33 cellular contexts compared by ENCODE assay signal in genomic region chr10:29397221-29397620, GRCh38.
"Had no signal": no experiment of that assay in that cellular context is flagged by ENCODE, and none has a peak within 500 bp of the region (broad histone marks: within the 10 kb centered on the region; RNA-seq: fewer than 3 reads in every experiment).

No MANE protein-coding gene starts in this region.

- H3K27me3 ChIP-seq: brain microvascular endothelial cell, colonic mucosa, Peyer's patch had no signal

- H3K27ac Mint-ChIP-seq: activated B cell treated with CpG ODN at 0.5 μM for 24 hours; activated CD4-positive, alpha-beta memory T cell treated with anti-CD3 and anti-CD28 coated beads for 36 hours; activated naive CD4-positive, alpha-beta T cell treated with anti-CD3 and anti-CD28 coated beads for 36 hours; activated naive CD8-positive, alpha-beta T cell; activated naive CD8-positive, alpha-beta T cell treated with anti-CD3 and anti-CD28 coated beads, Interleukin-2, amount 50 U/mL, for 24 hours; activated T-helper 1 cell treated with anti-CD3 and anti-CD28 coated beads, Interleukin-12 subunit alpha, Interleukin-12 subunit beta, Interleukin-2, Interleukin-4 antibody, amounts not matched to agents 30 ng/mL and 10 ng/mL and 1 ng/mL, durations not matched to agents 14 hours and 24 hours and 36 hours; T-helper 1 cell treated with Interleukin-12 subunit alpha and Interleukin-12 subunit beta and Interleukin-4 antibody, amounts not matched to agents 30 μg/mL and 1 μg/mL, for 36 hours; T-helper 2 cell treated with Interferon-gamma antibody and Interleukin-4, amounts not matched to agents 5 μg/mL and 100 μg/mL, for 36 hours had no signal

- H3K4me3 ChIP-seq: colonic mucosa, Peyer's patch, SK-N-MC had no signal

- H3K27ac ChIP-seq: brain microvascular endothelial cell, colonic mucosa, Peyer's patch, RWPE1, SK-N-MC had no signal

- H3K9me3 ChIP-seq: colonic mucosa, Peyer's patch had no signal

- DNase-seq: activated B cell treated with CpG ODN at 0.5 μM for 24 hours; activated CD4-positive, alpha-beta memory T cell treated with anti-CD3 and anti-CD28 coated beads for 36 hours; activated CD4-positive, alpha-beta T cell treated with anti-CD3 and anti-CD28 coated beads for 4 hours; activated CD4-positive, alpha-beta T cell treated with anti-CD3 and anti-CD28 coated beads, Interleukin-2, amount 50 U/mL, for 1 hour; activated CD4-positive, CD25-positive, alpha-beta regulatory T cell treated with anti-CD3 and anti-CD28 coated beads, Interleukin-2, amount 50 U/mL, for 72 hours; activated CD8-positive, alpha-beta memory T cell treated with anti-CD3 and anti-CD28 coated beads, Interleukin-2, amount 50 U/mL, for 4 hours; activated gamma-delta T cell treated with Interleukin-2 at 50 U/mL for 16 hours; activated naive CD4-positive, alpha-beta T cell treated with anti-CD3 and anti-CD28 coated beads for 36 hours; activated naive CD8-positive, alpha-beta T cell treated with anti-CD3 and anti-CD28 coated beads, Interleukin-2, amount 50 U/mL, for 24 hours; activated T-cell treated with anti-CD3 and anti-CD28 coated beads for 4 hours; activated T-cell treated with anti-CD3 and anti-CD28 coated beads, Interleukin-2, amount 50 U/mL, for 4 hours; anterior cingulate cortex; brain microvascular endothelial cell; central memory CD4-positive, alpha-beta T cell; colonic mucosa; Karpas-422; NCI-H1105; NCI-H1417 treated with DMSO at 0.1 percent for 48 hours; NCI-H187 treated with DMSO at 0.1 percent for 48 hours; NCI-H2081; NCI-H226; NCI-H446 treated with DMSO at 0.1 percent for 48 hours; NCI-H69; NK-92 treated with Interleukin-12 subunit alpha and Interleukin-12 subunit beta, amount 100 ng/mL, for 24 hours; PC-3; Peyer's patch had no signal

- H3K4me3 Mint-ChIP-seq: activated B cell treated with CpG ODN at 0.5 μM for 24 hours; activated CD4-positive, alpha-beta memory T cell treated with anti-CD3 and anti-CD28 coated beads for 36 hours; activated naive CD4-positive, alpha-beta T cell treated with anti-CD3 and anti-CD28 coated beads for 36 hours; activated naive CD8-positive, alpha-beta T cell; activated naive CD8-positive, alpha-beta T cell treated with anti-CD3 and anti-CD28 coated beads, Interleukin-2, amount 50 U/mL, for 24 hours; activated T-cell treated with anti-CD3 and anti-CD28 coated beads, Interleukin-2, amount 50 U/mL, for 4 hours; activated T-helper 1 cell treated with anti-CD3 and anti-CD28 coated beads, Interleukin-12 subunit alpha, Interleukin-12 subunit beta, Interleukin-2, Interleukin-4 antibody, amounts not matched to agents 30 ng/mL and 10 ng/mL and 1 ng/mL, durations not matched to agents 14 hours and 24 hours and 36 hours; T-helper 1 cell treated with Interleukin-12 subunit alpha and Interleukin-12 subunit beta and Interleukin-4 antibody, amounts not matched to agents 30 μg/mL and 1 μg/mL, for 36 hours; T-helper 2 cell treated with Interferon-gamma antibody and Interleukin-4, amounts not matched to agents 5 μg/mL and 100 μg/mL, for 36 hours had no signal

- H3K36me3 ChIP-seq: brain microvascular endothelial cell, colonic mucosa, Peyer's patch had no signal

- H3K36me3 Mint-ChIP-seq: activated CD4-positive, alpha-beta memory T cell treated with anti-CD3 and anti-CD28 coated beads for 36 hours; activated naive CD8-positive, alpha-beta T cell had no signal

- H3K9me3 Mint-ChIP-seq: activated CD4-positive, alpha-beta memory T cell treated with anti-CD3 and anti-CD28 coated beads for 36 hours had no signal

- H3K4me1 ChIP-seq: colonic mucosa, Peyer's patch had no signal

- H3K4me1 Mint-ChIP-seq: activated B cell treated with CpG ODN at 0.5 μM for 24 hours; activated naive CD8-positive, alpha-beta T cell treated with anti-CD3 and anti-CD28 coated beads, Interleukin-2, amount 50 U/mL, for 24 hours had no signal

- ATAC-seq: activated naive CD8-positive, alpha-beta T cell treated with anti-CD3 and anti-CD28 coated beads, Interleukin-2, amount 50 U/mL, for 24 hours; activated T-cell treated with anti-CD3 and anti-CD28 coated beads, Interleukin-2, amount 50 U/mL, for 4 hours; PC-3; Right ventricle myocardium inferior had no signal
